In the genomic region with DNA sequence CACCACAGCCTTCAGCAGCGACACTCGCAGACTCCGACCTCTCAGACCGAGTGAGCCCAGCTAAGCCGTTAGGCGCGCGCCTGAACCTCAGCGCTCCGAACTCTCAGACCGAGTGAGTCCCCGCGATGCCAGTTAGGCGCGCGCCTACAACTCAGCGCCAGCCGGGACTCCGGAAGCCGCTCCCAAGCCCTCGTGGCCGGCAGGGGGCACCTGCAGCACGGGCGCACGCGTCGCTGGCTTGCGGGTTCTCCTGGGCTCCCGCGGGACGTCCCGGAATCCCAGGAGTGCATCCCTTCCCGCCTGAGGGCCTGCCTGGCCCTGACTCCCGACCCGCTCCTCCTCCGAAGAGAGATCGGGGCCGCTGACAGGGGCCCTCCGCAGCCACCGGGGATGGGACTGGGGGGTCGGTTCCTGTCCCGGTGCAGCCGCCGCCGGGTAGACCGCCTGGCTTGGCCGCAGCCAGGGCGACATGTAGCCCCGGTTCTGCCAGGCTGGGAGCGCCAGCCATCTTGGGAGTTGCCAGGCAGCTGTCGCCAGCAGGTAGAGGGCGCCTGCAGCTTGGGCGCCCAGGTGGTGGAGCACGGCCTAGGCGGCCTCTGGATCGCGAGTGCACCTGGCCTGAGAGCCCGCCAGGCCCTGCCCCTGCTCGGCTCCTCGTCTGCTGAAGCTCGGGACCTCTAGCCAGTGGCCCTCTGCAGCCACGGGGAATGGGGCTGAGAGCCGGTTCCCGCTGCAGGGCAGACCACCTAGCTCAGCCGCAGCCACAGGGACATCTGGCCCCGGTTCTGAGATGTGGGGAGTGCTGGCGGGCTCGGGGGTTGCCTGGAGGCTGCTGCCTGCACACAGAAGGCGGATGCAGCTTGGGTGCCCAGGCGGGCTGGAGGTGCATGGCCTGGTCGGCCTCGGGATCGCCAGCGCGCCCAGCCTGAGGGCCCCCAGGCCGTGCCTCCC, we compare ENCODE assay signal across 8 cellular contexts. TPM values are rescaled to one million over a fixed set of nuclear protein-coding genes. Genes with fewer than 3 reads are reported as not detected.
DNase-seq lines count a peak whose midpoint lies in the region; ATAC-seq and TF ChIP-seq lines count a peak whose summit lies in the region.

A gene (minus strand): TSS at position 114 of the 951 bp plus-strand sequence. CDS start 311 bp downstream, outside the sequence.

- no peak for TF ChIP-seq POLR2A in prostate gland (IDR thresholded peaks at IDR 0.05)

- H3K4me3 ChIP-seq in MG63 (peak within 1 kb of the TSS; percentile 42), prostate gland (peak within 1 kb of the TSS; percentile 44 to 52)

- no peaks in the 10 kb centered on the region for H3K4me1 ChIP-seq in prostate gland (replicated peaks)

- peak; percentile 82 for ATAC-seq in GM21737 (IDR thresholded peaks at IDR 0.05; ENCODE audit: unreplicated experiment)
- peak; percentile 94 for ATAC-seq in SK-N-SH treated with all-trans-retinoic acid at 6 μM for 48 hours

- peak within 1 kb of the TSS; percentile 78 to 80 for H3K27ac ChIP-seq in prostate gland

- DNase-seq in DMS53 (lab: John Stamatoyannopoulos, UW): peak; percentile 96
- DNase-seq in MG63: peak; percentile 90
- peak in 46 of 58 donors; percentile 32 to 82 (median 62) for DNase-seq in anterior cingulate cortex (lab: John Stamatoyannopoulos, UW)
- DNase-seq in hepatic stellate cell (ENCODE audit: low spot score): peak; percentile 27
- DNase-seq in prostate gland (ENCODE audit: low spot score): peak; percentile 84
- no peak for DNase-seq in NK-92 (lab: John Stamatoyannopoulos, UW; ENCODE audit: unreplicated experiment)

- WGBS in prostate gland: under 1% methylated on average over 48 of the region's 76 CpGs

- peak; percentile 33 to 68 (median 48) for TF ChIP-seq CTCF in prostate gland (IDR thresholded peaks at IDR 0.05)

- H3K36me3 ChIP-seq in MG63: no peaks in the 10 kb centered on the region
- no peaks in the 10 kb centered on the region for H3K36me3 ChIP-seq in prostate gland

- intact Hi-C loops in prostate gland (cut with DNase I): no loop called here

- H3K27me3 ChIP-seq in MG63: peaks cover 40% of the 10 kb centered on the region
- H3K27me3 ChIP-seq in prostate gland (replicated peaks; ENCODE audit: insufficient read depth): no peaks in the 10 kb centered on the region

- H3K9me3 ChIP-seq in MG63: peaks cover 11% of the 10 kb centered on the region
- H3K9me3 ChIP-seq in prostate gland: no peaks in the 10 kb centered on the region

TF ChIP-seq in SK-N-SH treated with all-trans-retinoic acid at 6 μM for 48 hours, 23 proteins besides CTCF, POLR2A, EP300 and RAD21:
- TF ChIP-seq ZFP3 (CRISPR knock-in tag; IDR thresholded peaks at IDR 0.05): peak; percentile 56; the same call in 1 of the 2 replicates
- TF ChIP-seq, protein P1, sequence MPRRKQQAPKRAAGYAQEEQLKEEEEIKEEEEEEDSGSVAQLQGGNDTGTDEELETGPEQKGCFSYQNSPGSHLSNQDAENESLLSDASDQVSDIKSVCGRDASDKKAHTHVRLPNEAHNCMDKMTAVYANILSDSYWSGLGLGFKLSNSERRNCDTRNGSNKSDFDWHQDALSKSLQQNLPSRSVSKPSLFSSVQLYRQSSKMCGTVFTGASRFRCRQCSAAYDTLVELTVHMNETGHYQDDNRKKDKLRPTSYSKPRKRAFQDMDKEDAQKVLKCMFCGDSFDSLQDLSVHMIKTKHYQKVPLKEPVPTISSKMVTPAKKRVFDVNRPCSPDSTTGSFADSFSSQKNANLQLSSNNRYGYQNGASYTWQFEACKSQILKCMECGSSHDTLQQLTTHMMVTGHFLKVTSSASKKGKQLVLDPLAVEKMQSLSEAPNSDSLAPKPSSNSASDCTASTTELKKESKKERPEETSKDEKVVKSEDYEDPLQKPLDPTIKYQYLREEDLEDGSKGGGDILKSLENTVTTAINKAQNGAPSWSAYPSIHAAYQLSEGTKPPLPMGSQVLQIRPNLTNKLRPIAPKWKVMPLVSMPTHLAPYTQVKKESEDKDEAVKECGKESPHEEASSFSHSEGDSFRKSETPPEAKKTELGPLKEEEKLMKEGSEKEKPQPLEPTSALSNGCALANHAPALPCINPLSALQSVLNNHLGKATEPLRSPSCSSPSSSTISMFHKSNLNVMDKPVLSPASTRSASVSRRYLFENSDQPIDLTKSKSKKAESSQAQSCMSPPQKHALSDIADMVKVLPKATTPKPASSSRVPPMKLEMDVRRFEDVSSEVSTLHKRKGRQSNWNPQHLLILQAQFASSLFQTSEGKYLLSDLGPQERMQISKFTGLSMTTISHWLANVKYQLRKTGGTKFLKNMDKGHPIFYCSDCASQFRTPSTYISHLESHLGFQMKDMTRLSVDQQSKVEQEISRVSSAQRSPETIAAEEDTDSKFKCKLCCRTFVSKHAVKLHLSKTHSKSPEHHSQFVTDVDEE (CRISPR knock-in tag; IDR thresholded peaks at IDR 0.05): peak; percentile 25; the same call in 1 of the 2 replicates
- TF ChIP-seq ZNF565 (CRISPR knock-in tag; conservative IDR thresholded peaks at IDR 0.05; ENCODE audit: low read depth): no peak
- no peak for TF ChIP-seq PPARA (CRISPR knock-in tag; IDR thresholded peaks at IDR 0.05; ENCODE audit: borderline replicate concordance)
- TF ChIP-seq, protein P2, sequence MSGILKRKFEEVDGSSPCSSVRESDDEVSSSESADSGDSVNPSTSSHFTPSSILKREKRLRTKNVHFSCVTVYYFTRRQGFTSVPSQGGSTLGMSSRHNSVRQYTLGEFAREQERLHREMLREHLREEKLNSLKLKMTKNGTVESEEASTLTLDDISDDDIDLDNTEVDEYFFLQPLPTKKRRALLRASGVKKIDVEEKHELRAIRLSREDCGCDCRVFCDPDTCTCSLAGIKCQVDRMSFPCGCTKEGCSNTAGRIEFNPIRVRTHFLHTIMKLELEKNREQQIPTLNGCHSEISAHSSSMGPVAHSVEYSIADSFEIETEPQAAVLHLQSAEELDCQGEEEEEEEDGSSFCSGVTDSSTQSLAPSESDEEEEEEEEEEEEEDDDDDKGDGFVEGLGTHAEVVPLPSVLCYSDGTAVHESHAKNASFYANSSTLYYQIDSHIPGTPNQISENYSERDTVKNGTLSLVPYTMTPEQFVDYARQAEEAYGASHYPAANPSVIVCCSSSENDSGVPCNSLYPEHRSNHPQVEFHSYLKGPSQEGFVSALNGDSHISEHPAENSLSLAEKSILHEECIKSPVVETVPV (CRISPR knock-in tag; IDR thresholded peaks at IDR 0.05): no peak

RNA-seq across cellular contexts. Expression of the gene that starts here (rescaled TPM):
- total RNA-seq in MG63 (2014; rRNA removed; shearing (Covaris generic); ENCODE audit: low replicate concordance): 0.07 TPM in 1 of 2 replicates, not detected in the other
- 10 to 100 TPM; 13.9 to 33.7 TPM for total RNA-seq in prostate gland

Comparison
In these comparisons a context has a peak if more than half of its experiments do, and no peak if none do; other contexts are left out.
1. RNA of the gene that starts here (total RNA-seq): 13.9 to 33.7 TPM in prostate gland; 0.07 TPM in MG63; every median in the first group is over 10 times any median in the second.
2. Peak in DNase-seq and H3K4me3 ChIP-seq in MG63; RNA of the gene not detected or under 1 TPM.